In genomic region chr15:80568298-80568697, GRCh38 we compare ENCODE assay signal across 14 cellular contexts.
DNase-seq lines count a peak whose midpoint lies in the region; TF ChIP-seq lines count a peak whose summit lies in the region.
"Had no signal": no experiment of that assay in that cellular context is flagged by ENCODE, and none has a peak within 500 bp of the region (broad histone marks: within the 10 kb centered on the region; RNA-seq: fewer than 3 reads in every experiment).

No MANE protein-coding gene starts in this region.

- CTCF ChIA-PET in AG04450 (lab: Charles Lee) = interaction anchor here (0.6 to 6.2 kb wide), 49 partner anchors 8 to 403 kb away, joined by 3 to 169 read pairs (median 5); partner anchors contain the start of gene CEMIP

- H3K27ac ChIP-seq in AG04450 (ENCODE audit: low read depth, low read length) (peak overlapping the region; percentile 25), caudate nucleus (ENCODE audit: low read depth, low read length) (peak overlapping the region; percentile 13)
- H3K27ac ChIP-seq: gastroesophageal sphincter, RWPE1, tibial nerve had no signal

- H3K27me3 ChIP-seq in AG04450 (ENCODE audit: control insufficient read depth, insufficient read depth, low read length) = no peaks in the 10 kb centered on the region
- H3K27me3 ChIP-seq: gastroesophageal sphincter, tibial nerve had no signal

- POLR2A ChIA-PET in AG04450 (lab: Yijun Ruan, JAX) = interaction anchor here (0.5 to 1.8 kb wide), 4 partner anchors 106 to 220 kb away, joined by 3 to 12 read pairs (median 6); partner anchors contain the start of genes ABHD17C and CEMIP

- no peaks in the 10 kb centered on the region for H3K9me3 ChIP-seq in AG04450 (ENCODE audit: control insufficient read depth, insufficient read depth, low read length)
- H3K9me3 ChIP-seq: gastroesophageal sphincter, tibial nerve had no signal

- no peak for DNase-seq in AG04450 (ENCODE audit: low read depth, low spot score)
- DNase-seq in Jurkat, Clone E6-1 (ENCODE audit: low read depth, low spot score) = peak; percentile 76
- DNase-seq in caudate nucleus (lab: John Stamatoyannopoulos, UW) = no peak
- DNase-seq in kidney tubule cell (ENCODE audit: low spot score) = peak; percentile 15
- DNase-seq in SKM-1 (lab: John Stamatoyannopoulos, UW; ENCODE audit: unreplicated experiment) = no peak
- no peak for DNase-seq in effector CD8-positive, alpha-beta T cell (lab: John Stamatoyannopoulos, UW)
- no peak for DNase-seq in activated gamma-delta T cell (lab: John Stamatoyannopoulos, UW)
- no peak for DNase-seq in T-helper 9 cell
- DNase-seq: effector memory CD4-positive, alpha-beta T cell; GDM1 had no signal

- no peak for TF ChIP-seq CTCF in AG04450 (IDR thresholded peaks at IDR 0.05; ENCODE audit: low read depth, low read length)

- no peak overlapping the region for H3K4me3 ChIP-seq in AG04450 (ENCODE audit: low read depth, low read length)
- no peak overlapping the region for H3K4me3 ChIP-seq in Jurkat, Clone E6-1 (ENCODE audit: low read length)
- H3K4me3 ChIP-seq: gastroesophageal sphincter, lung, tibial nerve had no signal

Comparison
In these comparisons a context has a peak if more than half of its experiments do, and no peak if none do; other contexts are left out.
1. DNase-seq: peak in Jurkat, Clone E6-1 (single experiment) and kidney tubule cell (single experiment); none in AG04450 (single experiment), caudate nucleus (0 of 61), SKM-1 (single experiment), effector CD8-positive, alpha-beta T cell (single experiment), activated gamma-delta T cell (single experiment) and T-helper 9 cell (single experiment).